In the genomic region with DNA sequence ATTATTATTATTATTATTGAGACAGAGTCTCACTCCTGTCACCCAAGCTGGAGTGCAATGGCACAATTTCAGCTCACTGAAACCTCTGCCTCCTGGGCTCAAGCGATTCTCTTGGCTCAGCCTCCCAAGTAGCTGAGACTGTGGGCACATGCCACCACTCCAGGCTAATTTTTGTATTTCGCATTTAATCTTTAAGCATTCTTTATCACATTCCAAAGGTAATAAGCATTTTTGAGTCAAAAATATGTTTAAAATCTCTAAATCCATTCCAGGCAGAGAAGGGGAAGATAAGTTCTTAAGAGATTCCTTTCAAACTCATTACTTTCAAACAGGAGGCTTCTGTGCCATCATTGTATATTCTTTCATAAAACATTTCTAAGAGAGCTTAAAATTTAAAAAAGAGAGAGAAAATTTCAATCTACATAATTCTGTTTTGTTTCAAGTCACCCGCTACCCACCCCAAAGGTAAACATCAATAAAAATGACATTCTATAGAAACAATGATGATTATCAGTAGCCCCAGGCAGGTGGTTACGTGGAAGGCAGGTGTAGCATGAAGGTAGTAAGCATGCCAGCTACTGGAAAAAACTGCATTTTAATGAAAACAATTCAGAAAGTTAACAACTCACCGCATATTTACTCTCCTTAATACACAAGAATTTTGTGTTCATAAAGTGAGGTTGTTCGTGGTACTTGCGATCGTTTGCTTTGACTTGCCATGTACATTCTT, we compare ENCODE assay signal across 20 cellular contexts.
DNase-seq lines count a peak whose midpoint lies in the region; ATAC-seq and TF ChIP-seq lines count a peak whose summit lies in the region.
"Had no signal": no experiment of that assay in that cellular context is flagged by ENCODE, and none has a peak within 500 bp of the region (broad histone marks: within the 10 kb centered on the region; RNA-seq: fewer than 3 reads in every experiment).

No MANE protein-coding gene starts in this region.

- intact Hi-C loops in ascending aorta (cut with DNase I): no loop called here
- intact Hi-C loops in stomach (cut with DNase I; ENCODE audit: low total_unique reads): no loop called here
- intact Hi-C loops in posterior vena cava (cut with DNase I): no loop called here

- H3K4me1 ChIP-seq in ascending aorta: peaks cover 0 to 15% of the 10 kb centered on the region in 2 donors
- H3K4me1 ChIP-seq in stomach: peaks cover 8 to 90% (median 64%) of the 10 kb centered on the region in 4 donors
- H3K4me1 ChIP-seq: neural progenitor cell had no signal

- no peak for TF ChIP-seq CTCF in ascending aorta (IDR thresholded peaks at IDR 0.05)
- TF ChIP-seq CTCF in stomach (IDR thresholded peaks at IDR 0.05): no peak

- peak overlapping the region; percentile 4 to 34 for H3K27ac ChIP-seq in ascending aorta
- peak overlapping the region in 3 of 5 donors; percentile 38 to 81 (median 52) for H3K27ac ChIP-seq in stomach
- H3K27ac ChIP-seq: neural progenitor cell, thyroid gland had no signal

- no peak for TF ChIP-seq POLR2A in stomach (IDR thresholded peaks at IDR 0.05)

- 38 to 62% (median 51%) methylated on average over 8 of the region's 8 CpGs for WGBS in stomach, 5 donors

- H3K9me3 ChIP-seq in ascending aorta (no peaks in the 10 kb centered on the region), stomach (no peaks in the 10 kb centered on the region)
- H3K9me3 ChIP-seq: thyroid gland had no signal

- H3K4me3 ChIP-seq in ascending aorta (no peak overlapping the region), stomach (no peak overlapping the region)
- H3K4me3 ChIP-seq: neural progenitor cell, thyroid gland had no signal

- H3K36me3 ChIP-seq in ascending aorta: peaks cover 13 to 19% of the 10 kb centered on the region in 2 donors
- H3K36me3 ChIP-seq in stomach: peaks cover 0 to 16% (median 13%) of the 10 kb centered on the region in 4 donors
- H3K36me3 ChIP-seq: neural progenitor cell, thyroid gland had no signal

- H3K27me3 ChIP-seq in ascending aorta (no peaks in the 10 kb centered on the region), stomach (no peaks in the 10 kb centered on the region)
- H3K27me3 ChIP-seq: neural progenitor cell, thyroid gland had no signal

- ATAC-seq in GM18861 (IDR thresholded peaks at IDR 0.05; ENCODE audit: unreplicated experiment) (no peak), HG02763 (IDR thresholded peaks at IDR 0.05; ENCODE audit: unreplicated experiment) (no peak)
- ATAC-seq: T-helper 17 cell had no signal

- TF ChIP-seq EP300 in stomach (IDR thresholded peaks at IDR 0.05): no peak

- DNase-seq in DMS153 treated with DMSO at 0.1 percent for 48 hours (lab: John Stamatoyannopoulos, UW; ENCODE audit: unreplicated experiment) (peak; percentile 30), DMS153 (lab: John Stamatoyannopoulos, UW) (no peak), NCI-H146 treated with DMSO at 0.1 percent for 48 hours (lab: John Stamatoyannopoulos, UW; ENCODE audit: unreplicated experiment) (peak; percentile 99), ascending aorta (ENCODE audit: low spot score in 2 of 2) (no peak), stomach (no peak), posterior vena cava (ENCODE audit: low spot score) (no peak)
- DNase-seq: 8988T; activated CD4-positive, alpha-beta T cell treated with anti-CD3 and anti-CD28 coated beads, Interleukin-2, amount 10 ng/mL, durations not matched to agents 24 days and 14 days; activated naive CD8-positive, alpha-beta T cell treated with anti-CD3 and anti-CD28 coated beads, Interleukin-2, amount 10 ng/mL, durations not matched to agents 7 days and 5 days; AML-193; head of caudate nucleus; NCI-H187; NCI-H524; small intestine; stimulated activated naive CD4-positive, alpha-beta T cell; T-helper 17 cell; thyroid gland had no signal

Comparison
In these comparisons a context has a peak if more than half of its experiments do, and no peak if none do; other contexts are left out.
1. DNase-seq: peak in DMS153 treated with DMSO at 0.1 percent for 48 hours (single experiment) and NCI-H146 treated with DMSO at 0.1 percent for 48 hours (single experiment); none in DMS153 (single experiment), ascending aorta (0 of 2), stomach (single experiment) and posterior vena cava (single experiment).